Comparison of ENCODE assay signal across 17 cellular contexts in the genomic region with DNA sequence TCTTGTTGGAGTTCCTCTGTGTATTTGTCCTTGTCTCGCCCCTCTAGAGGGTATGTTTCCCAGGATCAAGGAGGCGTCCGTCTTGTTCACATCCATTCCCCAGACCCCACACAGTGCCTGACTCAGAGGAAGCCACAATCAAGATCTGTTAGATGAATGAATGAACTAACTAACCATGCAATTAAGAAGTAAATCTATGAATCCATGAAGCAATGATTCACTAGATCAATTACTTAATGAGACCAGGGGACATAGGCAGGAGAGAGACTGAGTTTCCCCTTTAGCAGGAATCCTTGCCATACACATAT. TPM values are rescaled to one million over a fixed set of nuclear protein-coding genes. Genes with fewer than 3 reads are reported as not detected.
A peak's percentile ranks its signal among the peaks of the same experiment; 100 is the strongest.
DNase-seq lines count a peak whose midpoint lies in the region; ATAC-seq, FAIRE-seq and TF ChIP-seq lines count a peak whose summit lies in the region.
"Had no signal": no experiment of that assay in that cellular context is flagged by ENCODE, and none has a peak within 500 bp of the region (broad histone marks: within the 10 kb centered on the region; RNA-seq: fewer than 3 reads in every experiment).

No MANE protein-coding gene starts in this region.

- H3K36me3 ChIP-seq in ACC112 (ENCODE audit: insufficient read depth, low read length) (no peaks in the 10 kb centered on the region), K562 (ENCODE audit: control insufficient read depth, insufficient read depth, low read length) (no peaks in the 10 kb centered on the region)
- H3K36me3 ChIP-seq in naive thymus-derived CD4-positive, alpha-beta T cell (ENCODE audit: control insufficient read depth in 2 of 3, insufficient read depth in 3 of 3, low read length in 3 of 3), result no peaks in the 10 kb centered on the region

- in situ Hi-C loops in GM13976 (cut with MboI; ENCODE audit: low sequenced_read_pairs, unreplicated experiment) (no loop called here), K562 (cut with MboI) (no loop called here)

- H3K4me2 ChIP-seq in K562 (ENCODE audit: insufficient read depth, low read length), result no peak overlapping the region; the same call in 1 of the 2 replicates

- H3K79me2 ChIP-seq in ACC112 (ENCODE audit: control insufficient read depth, insufficient read depth, low read length, unreplicated experiment), result no peaks in the 10 kb centered on the region
- no peaks in the 10 kb centered on the region for H3K79me2 ChIP-seq in K562 (ENCODE audit: control insufficient read depth, insufficient read depth, low read length)

- H3K27me3 Mint-ChIP-seq in naive thymus-derived CD4-positive, alpha-beta T cell, result peaks cover 0 to 2% (median 0%) of the 10 kb centered on the region in 5 donors
- H3K27me3 Mint-ChIP-seq in immature natural killer cell (ENCODE audit: low read depth in 3 of 3), result peaks cover 0 to 3% (median 3%) of the 10 kb centered on the region in 3 donors
- H3K27me3 Mint-ChIP-seq: activated naive CD8-positive, alpha-beta T cell; progenitor cell of endocrine pancreas had no signal

- H4K20me1 ChIP-seq in K562 (replicated peaks; ENCODE audit: control insufficient read depth, insufficient read depth, low read length), result no peaks in the 10 kb centered on the region

- ATAC-seq in K562 (no peak), HG03571 (IDR thresholded peaks at IDR 0.05; ENCODE audit: unreplicated experiment) (no peak)
- ATAC-seq in naive thymus-derived CD4-positive, alpha-beta T cell, result no peak
- ATAC-seq: activated T-cell treated with anti-CD3 and anti-CD28 coated beads, Interleukin-2, amount 50 U/mL, for 72 hours; natural killer cell had no signal

- TF ChIP-seq CTCF in GM13976 (IDR thresholded peaks at IDR 0.05; ENCODE audit: borderline replicate concordance, control extremely low read depth, extremely low read depth, insufficient read depth, missing control alignments) (no peak), K562 (IDR thresholded peaks at IDR 0.05 in 2 of 3, conservative IDR thresholded peaks at IDR 0.05 in 1 of 3; ENCODE audit: insufficient read depth in 2 of 3, low read depth in 1 of 3, low read length in 3 of 3) (no peak)

- intact Hi-C loops in K562 (cut with micrococcal nuclease), result no loop called here
- intact Hi-C loops in naive thymus-derived CD4-positive, alpha-beta T cell (cut with micrococcal nuclease), result no loop called here

- no peak for TF ChIP-seq EP300 in K562 (IDR thresholded peaks at IDR 0.05; ENCODE audit: low read length)

- H3K4me1 ChIP-seq in ACC112 (ENCODE audit: control insufficient read depth, insufficient read depth, low read length, unreplicated experiment) (peaks cover 29% of the 10 kb centered on the region), K562 (replicated peaks in 1 of 2; ENCODE audit: control insufficient read depth in 2 of 2, insufficient read depth in 2 of 2, low read length in 2 of 2) (peaks cover 37 to 65% of the 10 kb centered on the region in 2 experiments)
- H3K4me1 ChIP-seq in naive thymus-derived CD4-positive, alpha-beta T cell (ENCODE audit: control insufficient read depth in 2 of 2, insufficient read depth in 2 of 2, low read length in 2 of 2), result no peaks in the 10 kb centered on the region

- no peak overlapping the region for H2AFZ ChIP-seq in ACC112 (ENCODE audit: low read length, unreplicated experiment)
- H2AFZ ChIP-seq in K562 (ENCODE audit: low read depth, low read length), result no peak overlapping the region

- CTCF ChIA-PET in K562 (lab: Yijun Ruan, JAX; ENCODE audit: low intra/inter-chr PET ratio), result no interaction called here
- CTCF ChIA-PET in naive thymus-derived CD4-positive, alpha-beta T cell (lab: Charles Lee), result interaction anchor here (1.7 to 1.8 kb wide), 2 partner anchors 146 kb away, joined by 7 to 9 read pairs; no protein-coding TSS in a partner anchor

- WGBS in K562 (ENCODE audit: insufficient coverage, low coverage, missing lambda C conversion rate), result 49% methylated on average over 3 of the region's 3 CpGs

- no peak for TF ChIP-seq RAD21 in K562 (CRISPR knock-in tag; conservative IDR thresholded peaks at IDR 0.05 in 1 of 2, IDR thresholded peaks at IDR 0.05 in 1 of 2)

- no peaks in the 10 kb centered on the region for H3K27me3 ChIP-seq in ACC112 (ENCODE audit: insufficient read depth, low read length)
- H3K27me3 ChIP-seq in K562 (ENCODE audit: control insufficient read depth in 2 of 2, insufficient read depth in 2 of 2, low read length in 2 of 2), result no peaks in the 10 kb centered on the region
- no peaks in the 10 kb centered on the region for H3K27me3 ChIP-seq in naive thymus-derived CD4-positive, alpha-beta T cell (ENCODE audit: control insufficient read depth in 2 of 2, insufficient read depth in 2 of 2, low read length in 2 of 2)

- no peaks in the 10 kb centered on the region for H3K9me3 ChIP-seq in K562 (replicated peaks; ENCODE audit: control insufficient read depth, insufficient read depth, low read depth, low read length)
- no peaks in the 10 kb centered on the region for H3K9me3 ChIP-seq in naive thymus-derived CD4-positive, alpha-beta T cell (ENCODE audit: control insufficient read depth in 2 of 3, low read length in 3 of 3)

- H3K27ac Mint-ChIP-seq in naive thymus-derived CD4-positive, alpha-beta T cell, result peak overlapping the region in 6 of 9 donors; percentile 30 to 93 (median 56)
- no peak overlapping the region for H3K27ac Mint-ChIP-seq in immature natural killer cell
- H3K27ac Mint-ChIP-seq: activated naive CD8-positive, alpha-beta T cell; natural killer cell; progenitor cell of endocrine pancreas had no signal

- H3K9ac ChIP-seq in K562 (ENCODE audit: insufficient read depth in 1 of 2, low read depth in 2 of 2, low read length in 2 of 2), result no peak overlapping the region

- peak overlapping the region in 4 of 10 donors; percentile 24 to 80 (median 46) for H3K4me3 Mint-ChIP-seq in naive thymus-derived CD4-positive, alpha-beta T cell
- no peak overlapping the region for H3K4me3 Mint-ChIP-seq in immature natural killer cell
- H3K4me3 Mint-ChIP-seq: activated naive CD8-positive, alpha-beta T cell; activated T-cell treated with anti-CD3 and anti-CD28 coated beads, Interleukin-2, amount 50 U/mL, for 72 hours; natural killer cell had no signal

- H3K4me3 ChIP-seq in ACC112 (ENCODE audit: low read depth, low read length) (no peak overlapping the region), K562 (no peak overlapping the region)
- H3K4me3 ChIP-seq in naive thymus-derived CD4-positive, alpha-beta T cell (ENCODE audit: low read length), result no peak overlapping the region

- POLR2A ChIA-PET in K562 (lab: Yijun Ruan, JAX), result interaction anchor here (1.0 kb wide), 1 partner anchor 166 kb away, joined by 3 read pairs; no protein-coding TSS in a partner anchor
- POLR2A ChIA-PET in naive thymus-derived CD4-positive, alpha-beta T cell (lab: Charles Lee), result no interaction called here

- peaks cover 0 to 1% (median 0%) of the 10 kb centered on the region in 11 donors for H3K9me3 Mint-ChIP-seq in naive thymus-derived CD4-positive, alpha-beta T cell
- H3K9me3 Mint-ChIP-seq in immature natural killer cell, result no peaks in the 10 kb centered on the region
- H3K9me3 Mint-ChIP-seq: activated T-cell treated with anti-CD3 and anti-CD28 coated beads, Interleukin-2, amount 50 U/mL, for 72 hours; natural killer cell had no signal

- no TSS peak for BruUV-seq in K562 (replicated peaks; lab: Mats Ljungman, UMichigan)

- H3K27ac ChIP-seq in ACC112 (ENCODE audit: low read depth, low read length) (0 out of 2 replicates have a peak overlapping the region, but pooled peaks have one; percentile 26), K562 (ENCODE audit: extremely low read depth, low read depth, low read length) (no peak overlapping the region)
- no peak overlapping the region for H3K27ac ChIP-seq in naive thymus-derived CD4-positive, alpha-beta T cell (ENCODE audit: low read depth, low read length)

- no peak for TF ChIP-seq POLR2A in K562 (conservative IDR thresholded peaks at IDR 0.05)

- DNase-seq in GM13976 (ENCODE audit: low spot score), result peak; percentile 25
- DNase-seq in K562 (ENCODE audit: extremely low read depth in 1 of 4, low spot score in 3 of 4), result no peak
- DNase-seq in naive thymus-derived CD4-positive, alpha-beta T cell, result no peak
- no peak for DNase-seq in NCI-H82 (lab: John Stamatoyannopoulos, UW)
- no peak for DNase-seq in dermis blood vessel endothelial cell
- no peak for DNase-seq in immature natural killer cell
- DNase-seq: activated CD4-positive, alpha-beta T cell treated with anti-CD3 and anti-CD28 coated beads, Interleukin-2, amount 50 U/mL, for 48 hours; activated T-cell treated with anti-CD3 and anti-CD28 coated beads, Interleukin-2, amount 50 U/mL, for 72 hours; natural killer cell; NCI-H2029; stimulated activated CD4-positive, alpha-beta T cell treated with anti-CD3 and anti-CD28 coated beads, Interleukin-2, amount 100 ng/mL, for 48 hours had no signal

- no peaks in the 10 kb centered on the region for H3K9me1 ChIP-seq in K562 (ENCODE audit: control insufficient read depth, insufficient read depth, low read length)

- H3K4me1 Mint-ChIP-seq in naive thymus-derived CD4-positive, alpha-beta T cell, result peaks cover 4 to 16% (median 11%) of the 10 kb centered on the region in 7 donors
- no peaks in the 10 kb centered on the region for H3K4me1 Mint-ChIP-seq in immature natural killer cell

- no peaks in the 10 kb centered on the region for H3K36me3 Mint-ChIP-seq in naive thymus-derived CD4-positive, alpha-beta T cell
- no peaks in the 10 kb centered on the region for H3K36me3 Mint-ChIP-seq in immature natural killer cell
- H3K36me3 Mint-ChIP-seq: activated naive CD8-positive, alpha-beta T cell; natural killer cell had no signal

- FAIRE-seq in K562 (lab: Jason Lieb, UNC), result no peak
- FAIRE-seq: frontal cortex, TTC549 had no signal

RNA-seq across cellular contexts. Expression of a gene that starts 11.9 kb away (rescaled TPM):
- total RNA-seq in K562 (2011; cell fraction: chromatin; rRNA removed; ENCODE audit: low replicate concordance), result 9.9 and 18.6 TPM in 2 replicates
- 25.1 and 30.5 TPM in 2 replicates for total RNA-seq in K562 (2011; cell fraction: nucleolus; rRNA removed)
- total RNA-seq in K562 (2011; cell fraction: nucleoplasm; rRNA removed), result 18.3 and 23.1 TPM in 2 replicates
- 31.6 and 38.3 TPM in 2 replicates for total RNA-seq in K562 (2014; rRNA removed)
- 10.0 and 11.2 TPM in 2 replicates for total RNA-seq in K562 (2014; rRNA removed; fragmentation: Illumina TruSeq; extraction: Trizol)
- 10.5 and 10.8 TPM in 2 replicates for total RNA-seq in K562 (2015; rRNA removed; fragmentation: Illumina TruSeq; extraction: Trizol)
- 29.4 and 31.1 TPM in 2 replicates for total RNA-seq in K562 (2021)
- 21.0 and 25.5 TPM in 2 replicates for polyA plus RNA-seq in K562 (2011; rRNA removed)
- 27.6 and 61.0 TPM in 2 replicates for polyA plus RNA-seq in K562 (2011; cell fraction: cytosol; rRNA removed)
- 14.4 and 23.7 TPM in 2 replicates for polyA plus RNA-seq in K562 (2011; cell fraction: nucleus; rRNA removed)
- 20.7 and 24.2 TPM in 2 replicates for polyA plus RNA-seq in K562 (2012)
- polyA plus RNA-seq in K562 (2014; fragmentation: Illumina TruSeq; extraction: Trizol), result 10.3 and 15.0 TPM in 2 replicates
- polyA plus RNA-seq in K562 (2014; fragmentation: Nextera tagmentation; extraction: Ambion mirVana), result 1 to 10 TPM; 3.1 to 3.9 TPM
- polyA plus RNA-seq in K562 (2014; rRNA removed), result 30.9 and 37.3 TPM in 2 replicates
- 5.4 and 8.9 TPM in 2 replicates for polyA minus RNA-seq in K562 (2011; rRNA and poly(A)+ RNA removed)
- 9.5 and 11.1 TPM in 2 replicates for polyA minus RNA-seq in K562 (2011; cell fraction: cytosol; rRNA and poly(A)+ RNA removed)
- 10.4 and 14.2 TPM in 2 replicates for polyA minus RNA-seq in K562 (2011; cell fraction: nucleus; rRNA and poly(A)+ RNA removed)
- 10 to 100 TPM; 18.7 to 45.9 (median 25.0) TPM for total RNA-seq in naive thymus-derived CD4-positive, alpha-beta T cell
- polyA plus RNA-seq in naive thymus-derived CD4-positive, alpha-beta T cell, result 10 to 100 TPM; 69.6 to 80.3 TPM
- total RNA-seq in dermis blood vessel endothelial cell, result 13.7 and 17.0 TPM in 2 replicates
- 10 to 100 TPM; 53.5 to 65.8 (median 54.2) TPM for polyA plus RNA-seq in immature natural killer cell

RNA-seq across cellular contexts. Expression of a gene that starts 18.2 kb away (rescaled TPM):
- total RNA-seq in K562 (2011; cell fraction: chromatin; rRNA removed; ENCODE audit: low replicate concordance), result 23.4 and 45.9 TPM in 2 replicates
- total RNA-seq in K562 (2011; cell fraction: nucleolus; rRNA removed), result 16.5 and 18.4 TPM in 2 replicates
- 26.7 and 33.1 TPM in 2 replicates for total RNA-seq in K562 (2011; cell fraction: nucleoplasm; rRNA removed)
- 74.2 and 78.8 TPM in 2 replicates for total RNA-seq in K562 (2014; rRNA removed)
- 85.7 and 86.2 TPM in 2 replicates for total RNA-seq in K562 (2014; rRNA removed; fragmentation: Illumina TruSeq; extraction: Trizol)
- 83.3 and 90.6 TPM in 2 replicates for total RNA-seq in K562 (2015; rRNA removed; fragmentation: Illumina TruSeq; extraction: Trizol)
- 51.3 and 53.6 TPM in 2 replicates for total RNA-seq in K562 (2021)
- 59.5 and 83.8 TPM in 2 replicates for polyA plus RNA-seq in K562 (2011; rRNA removed)
- polyA plus RNA-seq in K562 (2011; cell fraction: cytosol; rRNA removed), result 19.4 and 37.0 TPM in 2 replicates
- polyA plus RNA-seq in K562 (2011; cell fraction: nucleus; rRNA removed), result 37.8 and 48.5 TPM in 2 replicates
- 49.1 and 74.0 TPM in 2 replicates for polyA plus RNA-seq in K562 (2012)
- 74.8 and 87.6 TPM in 2 replicates for polyA plus RNA-seq in K562 (2014; fragmentation: Illumina TruSeq; extraction: Trizol)
- 10 to 100 TPM; 37.6 to 48.1 TPM for polyA plus RNA-seq in K562 (2014; fragmentation: Nextera tagmentation; extraction: Ambion mirVana)
- polyA plus RNA-seq in K562 (2014; rRNA removed), result 104 and 111 TPM in 2 replicates
- 46.9 and 49.6 TPM in 2 replicates for polyA minus RNA-seq in K562 (2011; rRNA and poly(A)+ RNA removed)
- 10.4 and 17.8 TPM in 2 replicates for polyA minus RNA-seq in K562 (2011; cell fraction: cytosol; rRNA and poly(A)+ RNA removed)
- polyA minus RNA-seq in K562 (2011; cell fraction: nucleus; rRNA and poly(A)+ RNA removed), result 13.7 and 31.7 TPM in 2 replicates
- 100 to 1,000 TPM in 2 of 5 experiments, 10 to 100 TPM in 3; 24.8 to 124 (median 73.6) TPM for total RNA-seq in naive thymus-derived CD4-positive, alpha-beta T cell
- polyA plus RNA-seq in naive thymus-derived CD4-positive, alpha-beta T cell, result 100 to 1,000 TPM; 116 to 160 TPM
- 62.2 and 68.9 TPM in 2 replicates for total RNA-seq in dermis blood vessel endothelial cell
- 100 to 1,000 TPM in 2 of 3 donors, 10 to 100 TPM in 1; 81.3 to 159 (median 139) TPM for polyA plus RNA-seq in immature natural killer cell

RNA-seq across cellular contexts. Expression of a gene that starts 34.2 kb away (rescaled TPM):
- total RNA-seq in K562 (2011; cell fraction: chromatin; rRNA removed; ENCODE audit: low replicate concordance), result 1.7 TPM in 1 of 2 replicates, not detected in the other
- total RNA-seq in K562 (2011; cell fraction: nucleolus; rRNA removed), result 0.33 and 0.53 TPM in 2 replicates
- total RNA-seq in K562 (2011; cell fraction: nucleoplasm; rRNA removed), result 0.81 TPM in 1 of 2 replicates, not detected in the other
- total RNA-seq in K562 (2014; rRNA removed) (5.8 and 7.5 TPM in 2 replicates), K562 (2014; rRNA removed; fragmentation: Illumina TruSeq; extraction: Trizol) (7.4 and 13.7 TPM in 2 replicates), K562 (2015; rRNA removed; fragmentation: Illumina TruSeq; extraction: Trizol) (7.2 and 7.5 TPM in 2 replicates), K562 (2021) (13.2 and 16.8 TPM in 2 replicates), dermis blood vessel endothelial cell (not detected in 2 replicates)
- polyA plus RNA-seq in K562 (2011; rRNA removed) (2.7 and 4.1 TPM in 2 replicates), K562 (2014; fragmentation: Illumina TruSeq; extraction: Trizol) (6.9 and 7.4 TPM in 2 replicates), K562 (2014; fragmentation: Nextera tagmentation; extraction: Ambion mirVana) (10 to 100 TPM; 21.0 to 23.8 TPM), K562 (2014; rRNA removed) (5.5 and 5.7 TPM in 2 replicates), immature natural killer cell (1 to 10 TPM in 1 of 3 donors, not detected in 2; 1.5 TPM)
- 0.55 and 3.2 TPM in 2 replicates for polyA plus RNA-seq in K562 (2011; cell fraction: cytosol; rRNA removed)
- 0.30 and 1.6 TPM in 2 replicates for polyA plus RNA-seq in K562 (2011; cell fraction: nucleus; rRNA removed)
- polyA plus RNA-seq in K562 (2012), result 11.5 and 304 TPM in 2 replicates
- polyA minus RNA-seq in K562 (2011; rRNA and poly(A)+ RNA removed), result 0.15 and 0.25 TPM in 2 replicates
- polyA minus RNA-seq in K562 (2011; cell fraction: cytosol; rRNA and poly(A)+ RNA removed), result 4.8 and 23.3 TPM in 2 replicates
- 4.7 and 6.1 TPM in 2 replicates for polyA minus RNA-seq in K562 (2011; cell fraction: nucleus; rRNA and poly(A)+ RNA removed)
- 10 to 100 TPM in 2 of 5 experiments, 1 to 10 TPM in 1, under 1 TPM in 1, not detected in 1; 0.65 to 15.7 (median 8.0) TPM for total RNA-seq in naive thymus-derived CD4-positive, alpha-beta T cell
- polyA plus RNA-seq in naive thymus-derived CD4-positive, alpha-beta T cell, result not detected

RNA-seq across cellular contexts. Expression of a gene that starts 54.6 kb away (rescaled TPM):
- total RNA-seq in K562 (2011; cell fraction: chromatin; rRNA removed; ENCODE audit: low replicate concordance), result 83.2 and 85.7 TPM in 2 replicates
- 15.8 and 19.9 TPM in 2 replicates for total RNA-seq in K562 (2011; cell fraction: nucleolus; rRNA removed)
- 25.1 and 27.5 TPM in 2 replicates for total RNA-seq in K562 (2011; cell fraction: nucleoplasm; rRNA removed)
- total RNA-seq in K562 (2014; rRNA removed) (9.0 and 9.5 TPM in 2 replicates), K562 (2014; rRNA removed; fragmentation: Illumina TruSeq; extraction: Trizol) (16.0 and 18.7 TPM in 2 replicates), K562 (2015; rRNA removed; fragmentation: Illumina TruSeq; extraction: Trizol) (13.0 and 13.6 TPM in 2 replicates), K562 (2021) (14.7 TPM in 2 replicates), dermis blood vessel endothelial cell (16.7 and 20.1 TPM in 2 replicates)
- polyA plus RNA-seq in K562 (2011; rRNA removed) (17.4 and 17.9 TPM in 2 replicates), K562 (2014; fragmentation: Illumina TruSeq; extraction: Trizol) (11.8 and 13.0 TPM in 2 replicates), K562 (2014; fragmentation: Nextera tagmentation; extraction: Ambion mirVana) (1 to 10 TPM; 3.5 to 4.2 TPM), K562 (2014; rRNA removed) (10.1 and 11.9 TPM in 2 replicates), immature natural killer cell (10 to 100 TPM in 1 of 3 donors, 1 to 10 TPM in 2; 3.7 to 21.6 (median 5.9) TPM)
- polyA plus RNA-seq in K562 (2011; cell fraction: cytosol; rRNA removed), result 6.1 and 8.0 TPM in 2 replicates
- polyA plus RNA-seq in K562 (2011; cell fraction: nucleus; rRNA removed), result 14.6 and 18.0 TPM in 2 replicates
- polyA plus RNA-seq in K562 (2012), result 7.9 and 12.6 TPM in 2 replicates
- 26.5 and 30.1 TPM in 2 replicates for polyA minus RNA-seq in K562 (2011; rRNA and poly(A)+ RNA removed)
- polyA minus RNA-seq in K562 (2011; cell fraction: cytosol; rRNA and poly(A)+ RNA removed), result 7.4 and 10.6 TPM in 2 replicates
- polyA minus RNA-seq in K562 (2011; cell fraction: nucleus; rRNA and poly(A)+ RNA removed), result 15.9 and 24.1 TPM in 2 replicates
- total RNA-seq in naive thymus-derived CD4-positive, alpha-beta T cell, result 10 to 100 TPM; 15.7 to 24.2 (median 19.8) TPM
- 10 to 100 TPM; 12.0 to 13.3 TPM for polyA plus RNA-seq in naive thymus-derived CD4-positive, alpha-beta T cell

Comparison
In these comparisons a context has a peak if more than half of its experiments do, and no peak if none do; other contexts are left out.
1. H3K27ac Mint-ChIP-seq: peak in naive thymus-derived CD4-positive, alpha-beta T cell (6 of 9); none in immature natural killer cell (0 of 6).